8 cellular contexts compared by ENCODE assay signal in the genomic region with DNA sequence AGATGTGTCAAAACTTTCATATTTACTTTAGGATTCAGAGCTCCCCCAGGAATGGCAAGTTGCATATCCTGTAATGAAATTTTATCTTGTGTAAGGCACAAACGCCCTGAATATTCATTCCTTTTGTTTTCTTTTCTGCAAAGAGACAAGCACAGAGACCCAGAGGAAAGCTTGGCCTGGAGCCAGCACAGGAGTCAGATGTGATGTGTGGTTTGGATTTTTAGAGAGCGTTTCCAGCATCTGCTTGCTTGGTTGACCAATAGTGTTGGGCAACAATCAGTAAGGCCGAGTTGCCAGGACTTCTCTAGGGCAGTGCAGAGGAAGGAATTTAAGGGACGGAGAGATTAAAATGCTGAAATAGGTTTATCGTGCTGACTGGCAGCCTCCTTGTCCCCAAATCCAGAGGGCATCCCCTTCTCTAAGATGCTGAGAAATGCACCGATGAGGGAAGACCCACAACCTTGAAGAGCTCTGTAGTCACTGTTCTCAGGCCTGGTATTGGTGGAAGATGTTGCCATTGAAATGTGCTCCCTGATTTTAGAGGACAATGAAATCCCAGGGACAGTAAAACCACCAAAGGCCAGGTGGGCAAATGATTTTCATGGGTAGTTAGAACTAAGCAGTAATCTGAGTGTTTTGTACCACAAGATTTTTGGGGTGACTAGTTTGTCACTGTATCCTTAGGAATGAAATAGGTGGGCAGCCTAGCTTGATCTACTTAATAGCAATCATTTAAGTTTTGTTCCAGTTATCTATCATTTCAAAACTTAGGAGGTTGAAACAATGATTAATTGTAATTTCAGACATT. TPM values are rescaled to one million over a fixed set of nuclear protein-coding genes. Genes with fewer than 3 reads are reported as not detected.
DNase-seq lines count a peak whose midpoint lies in the region; ATAC-seq and TF ChIP-seq lines count a peak whose summit lies in the region.

No MANE protein-coding gene starts in this region.

- H3K27me3 ChIP-seq in MG63: no peaks in the 10 kb centered on the region
- no peaks in the 10 kb centered on the region for H3K27me3 ChIP-seq in lower lobe of right lung (ENCODE audit: low read depth)

- in situ Hi-C loops in astrocyte of the spinal cord (cut with HindIII; ENCODE audit: low sequenced_read_pairs): no loop called here

- H3K27ac ChIP-seq in lower lobe of right lung: no peak overlapping the region

- H3K27ac Mint-ChIP-seq in activated naive CD4-positive, alpha-beta T cell treated with anti-CD3 and anti-CD28 coated beads, Interleukin-2, amount 10 ng/mL, durations not matched to agents 7 days and 5 days: no peak overlapping the region
- H3K27ac Mint-ChIP-seq in natural killer cell treated with Interleukin-12 subunit alpha and Interleukin-12 subunit beta and Interleukin-15 and Interleukin-18, amount 100 ng/mL, for 72 hours: no peak overlapping the region

- no peaks in the 10 kb centered on the region; the same call in 1 of the 2 replicates for H3K9me3 ChIP-seq in MG63
- H3K9me3 ChIP-seq in lower lobe of right lung: no peaks in the 10 kb centered on the region

- H3K36me3 Mint-ChIP-seq in activated naive CD4-positive, alpha-beta T cell treated with anti-CD3 and anti-CD28 coated beads, Interleukin-2, amount 10 ng/mL, durations not matched to agents 7 days and 5 days: no peaks in the 10 kb centered on the region
- no peaks in the 10 kb centered on the region for H3K36me3 Mint-ChIP-seq in natural killer cell treated with Interleukin-12 subunit alpha and Interleukin-12 subunit beta and Interleukin-15 and Interleukin-18, amount 100 ng/mL, for 72 hours

- CTCF ChIA-PET in activated naive CD4-positive, alpha-beta T cell treated with anti-CD3 and anti-CD28 coated beads, Interleukin-2, amount 10 ng/mL, durations not matched to agents 7 days and 5 days (lab: Charles Lee): no interaction called here

- TF ChIP-seq CTCF in astrocyte of the spinal cord (IDR thresholded peaks at IDR 0.05; ENCODE audit: low read depth, low read length): no peak
- no peak for TF ChIP-seq CTCF in lower lobe of right lung (IDR thresholded peaks at IDR 0.05)

- H3K36me3 ChIP-seq in MG63: no peaks in the 10 kb centered on the region
- H3K36me3 ChIP-seq in lower lobe of right lung: no peaks in the 10 kb centered on the region

- H3K4me3 ChIP-seq in MG63 (no peak overlapping the region), astrocyte of the spinal cord (ENCODE audit: low read depth, low read length) (no peak overlapping the region), lower lobe of right lung (no peak overlapping the region)

- ATAC-seq in lower lobe of right lung: peak; percentile 52 to 55
- no peak for ATAC-seq in HG03159 (IDR thresholded peaks at IDR 0.05; ENCODE audit: unreplicated experiment)
- no peak for ATAC-seq in natural killer cell treated with Interleukin-12 subunit alpha and Interleukin-12 subunit beta and Interleukin-15 and Interleukin-18, amount 100 ng/mL, for 72 hours

- no peaks in the 10 kb centered on the region for H3K9me3 Mint-ChIP-seq in activated naive CD4-positive, alpha-beta T cell treated with anti-CD3 and anti-CD28 coated beads, Interleukin-2, amount 10 ng/mL, durations not matched to agents 7 days and 5 days
- H3K9me3 Mint-ChIP-seq in natural killer cell treated with Interleukin-12 subunit alpha and Interleukin-12 subunit beta and Interleukin-15 and Interleukin-18, amount 100 ng/mL, for 72 hours: no peaks in the 10 kb centered on the region

- no peak overlapping the region for H3K4me3 Mint-ChIP-seq in activated naive CD4-positive, alpha-beta T cell treated with anti-CD3 and anti-CD28 coated beads, Interleukin-2, amount 10 ng/mL, durations not matched to agents 7 days and 5 days
- H3K4me3 Mint-ChIP-seq in natural killer cell treated with Interleukin-12 subunit alpha and Interleukin-12 subunit beta and Interleukin-15 and Interleukin-18, amount 100 ng/mL, for 72 hours: no peak overlapping the region

- H3K27me3 Mint-ChIP-seq in activated naive CD4-positive, alpha-beta T cell treated with anti-CD3 and anti-CD28 coated beads, Interleukin-2, amount 10 ng/mL, durations not matched to agents 7 days and 5 days: peaks cover 17% of the 10 kb centered on the region
- H3K27me3 Mint-ChIP-seq in natural killer cell treated with Interleukin-12 subunit alpha and Interleukin-12 subunit beta and Interleukin-15 and Interleukin-18, amount 100 ng/mL, for 72 hours: peaks cover 0 to 6% of the 10 kb centered on the region in 2 donors

- intact Hi-C loops in lower lobe of right lung (cut with DNase I): no loop called here

- H3K4me1 ChIP-seq in lower lobe of right lung: no peaks in the 10 kb centered on the region

- DNase-seq in AG20443 (ENCODE audit: low spot score): peak; percentile 58
- peak; percentile 54 for DNase-seq in MG63
- DNase-seq in astrocyte of the spinal cord (ENCODE audit: low read depth, low spot score): peak; percentile 22
- peak; percentile 65 for DNase-seq in lower lobe of right lung
- no peak for DNase-seq in activated naive CD4-positive, alpha-beta T cell treated with anti-CD3 and anti-CD28 coated beads, Interleukin-2, amount 10 ng/mL, durations not matched to agents 7 days and 5 days
- DNase-seq in NCI-H187 treated with DMSO at 0.1 percent for 48 hours (lab: John Stamatoyannopoulos, UW): no peak
- DNase-seq in natural killer cell treated with Interleukin-12 subunit alpha and Interleukin-12 subunit beta and Interleukin-15 and Interleukin-18, amount 100 ng/mL, for 72 hours (ENCODE audit: low spot score): no peak

- H3K4me1 Mint-ChIP-seq in activated naive CD4-positive, alpha-beta T cell treated with anti-CD3 and anti-CD28 coated beads, Interleukin-2, amount 10 ng/mL, durations not matched to agents 7 days and 5 days: peaks cover 10% of the 10 kb centered on the region
- H3K4me1 Mint-ChIP-seq in natural killer cell treated with Interleukin-12 subunit alpha and Interleukin-12 subunit beta and Interleukin-15 and Interleukin-18, amount 100 ng/mL, for 72 hours (ENCODE audit: low read depth in 2 of 2): no peaks in the 10 kb centered on the region

RNA-seq across cellular contexts. Expression of gene RHOU, which starts 37.9 kb away (rescaled TPM):
- total RNA-seq in MG63 (2014; rRNA removed; shearing (Covaris generic); ENCODE audit: low replicate concordance): 2.5 and 4.8 TPM in 2 replicates
- total RNA-seq in lower lobe of right lung: 22.9 TPM
- 1 to 10 TPM in 1 of 2 donors, under 1 TPM in 1; 0.50 to 3.7 TPM for total RNA-seq in natural killer cell treated with Interleukin-12 subunit alpha and Interleukin-12 subunit beta and Interleukin-15 and Interleukin-18, amount 100 ng/mL, for 72 hours

Comparison
In these comparisons a context has a peak if more than half of its experiments do, and no peak if none do; other contexts are left out.
1. DNase-seq: peak in AG20443 (single experiment), MG63 (single experiment), astrocyte of the spinal cord (single experiment) and lower lobe of right lung (single experiment); none in activated naive CD4-positive, alpha-beta T cell treated with anti-CD3 and anti-CD28 coated beads, Interleukin-2, amount 10 ng/mL, durations not matched to agents 7 days and 5 days (single experiment), NCI-H187 treated with DMSO at 0.1 percent for 48 hours (single experiment) and natural killer cell treated with Interleukin-12 subunit alpha and Interleukin-12 subunit beta and Interleukin-15 and Interleukin-18, amount 100 ng/mL, for 72 hours (single experiment).
2. ATAC-seq: peak in lower lobe of right lung (2 of 2); none in HG03159 (single experiment) and natural killer cell treated with Interleukin-12 subunit alpha and Interleukin-12 subunit beta and Interleukin-15 and Interleukin-18, amount 100 ng/mL, for 72 hours (0 of 2).